ENCODE assay signal across 26 cellular contexts in genomic region chr2:192017844-192018243, GRCh38.
"Had no signal": no experiment of that assay in that cellular context is flagged by ENCODE, and none has a peak within 500 bp of the region (broad histone marks: within the 10 kb centered on the region; RNA-seq: fewer than 3 reads in every experiment).

No MANE protein-coding gene starts in this region.

- H3K27ac ChIP-seq: colonic mucosa, epithelial cell of prostate, esophagus squamous epithelium, gastrocnemius medialis, heart right ventricle, left lung, lower lobe of right lung had no signal

- DNase-seq: colonic mucosa; cortex of kidney; effector CD8-positive, alpha-beta T cell; effector memory CD8-positive, alpha-beta T cell; endodermal cell; erythroblast; esophagus squamous epithelium; foreskin fibroblast; foreskin melanocyte; gastrocnemius medialis; glutamatergic neuron; head of caudate nucleus; heart right ventricle; hippocampal formation; left cardiac atrium; left lung; left ventricle myocardium superior; lower lobe of right lung; mesenchymal stem cell; midbrain had no signal

- H3K4me3 Mint-ChIP-seq: dendritic cell treated with granulocyte-macrophage colony-stimulating factor and Interleukin-4, amounts not matched to agents 40 ng/mL and 50 ng/mL, for 4 days; effector memory CD8-positive, alpha-beta T cell; endodermal cell had no signal

- H3K4me1 ChIP-seq: colonic mucosa, esophagus squamous epithelium, gastrocnemius medialis, left lung, lower lobe of right lung had no signal

- ATAC-seq: effector memory CD8-positive, alpha-beta T cell; esophagus mucosa; gastrocnemius medialis; heart right ventricle; left cardiac atrium; left lung; left ventricle myocardium superior; lower lobe of right lung had no signal

- H3K9me3 ChIP-seq: colonic mucosa, esophagus squamous epithelium, gastrocnemius medialis, heart right ventricle, left lung, lower lobe of right lung had no signal

- H3K27me3 ChIP-seq: colonic mucosa, esophagus squamous epithelium, gastrocnemius medialis, heart right ventricle, left lung had no signal

- H3K9me3 Mint-ChIP-seq: dendritic cell treated with granulocyte-macrophage colony-stimulating factor and Interleukin-4, amounts not matched to agents 40 ng/mL and 50 ng/mL, for 4 days; effector memory CD8-positive, alpha-beta T cell; endodermal cell had no signal

- FAIRE-seq: endometrium, islet of Langerhans, keratinocyte had no signal

- H3K27me3 Mint-ChIP-seq: dendritic cell treated with granulocyte-macrophage colony-stimulating factor and Interleukin-4, amounts not matched to agents 40 ng/mL and 50 ng/mL, for 4 days; effector memory CD8-positive, alpha-beta T cell had no signal

- H3K4me3 ChIP-seq: colonic mucosa, esophagus squamous epithelium, gastrocnemius medialis, heart right ventricle, left lung, lower lobe of right lung had no signal

- H3K36me3 ChIP-seq: colonic mucosa, esophagus squamous epithelium, gastrocnemius medialis, heart right ventricle, left lung, lower lobe of right lung had no signal

- H3K27ac Mint-ChIP-seq: dendritic cell treated with granulocyte-macrophage colony-stimulating factor and Interleukin-4, amounts not matched to agents 40 ng/mL and 50 ng/mL, for 4 days; effector memory CD8-positive, alpha-beta T cell; endodermal cell had no signal
